In genomic region chr4:73729534-73730165, GRCh38 we compare ENCODE assay signal across 8 cellular contexts. TPM values are rescaled to one million over a fixed set of nuclear protein-coding genes. Genes with fewer than 3 reads are reported as not detected.
DNase-seq lines count a peak whose midpoint lies in the region; ATAC-seq, FAIRE-seq and TF ChIP-seq lines count a peak whose summit lies in the region.

No MANE protein-coding gene starts in this region.

- H3K36me3 ChIP-seq in small intestine (ENCODE audit: control insufficient read depth in 2 of 2, insufficient read depth in 2 of 2, low read length in 2 of 2): no peaks in the 10 kb centered on the region

- no peak overlapping the region for H3K27ac ChIP-seq in small intestine (ENCODE audit: low read depth in 1 of 2, low read length in 1 of 2)

- in situ Hi-C loops in astrocyte of the cerebellum (cut with HindIII; ENCODE audit: low sequenced_read_pairs): no loop called here

- peak; percentile 92 for TF ChIP-seq CTCF in astrocyte of the cerebellum (IDR thresholded peaks at IDR 0.05; ENCODE audit: low read depth, low read length, missing control alignments)

- no peaks in the 10 kb centered on the region for H3K9me3 ChIP-seq in small intestine (ENCODE audit: control insufficient read depth, low read depth)

- no peak overlapping the region for H3K4me3 ChIP-seq in astrocyte of the cerebellum (ENCODE audit: low read depth, low read length)
- H3K4me3 ChIP-seq in small intestine (ENCODE audit: low read depth in 1 of 2, low read length in 2 of 2): no peak overlapping the region

- 30 to 39% (median 32%) methylated on average over 3 of the region's 3 CpGs for WGBS in small intestine, 3 donors

- DNase-seq in COLO668 (lab: John Stamatoyannopoulos, UW; ENCODE audit: unreplicated experiment) (peak; percentile 47), NCI-H524 treated with DMSO at 0.1 percent for 48 hours (lab: John Stamatoyannopoulos, UW) (peak; percentile 2), astrocyte of the cerebellum (ENCODE audit: low read depth) (peak; percentile 72), hypothalamus (lab: John Stamatoyannopoulos, UW) (peak in 28 of 51 donors; percentile 2 to 61 (median 22)), small intestine (peak; percentile 66), foreskin melanocyte (no peak)

- ATAC-seq in GM18907 (IDR thresholded peaks at IDR 0.05; ENCODE audit: unreplicated experiment) (peak; percentile 70), HG03280 (IDR thresholded peaks at IDR 0.05; ENCODE audit: unreplicated experiment) (peak; percentile 53)

- H3K27me3 ChIP-seq in small intestine (ENCODE audit: control insufficient read depth in 2 of 2, insufficient read depth in 2 of 2, low read length in 2 of 2): no peaks in the 10 kb centered on the region

- peaks cover 0 to 2% of the 10 kb centered on the region in 2 donors for H3K4me1 ChIP-seq in small intestine (ENCODE audit: control insufficient read depth in 2 of 2, insufficient read depth in 1 of 2, low read depth in 1 of 2, low read length in 1 of 2)

- FAIRE-seq in small intestine (lab: Jason Lieb, UNC): no peak

RNA-seq across cellular contexts. Expression of gene CXCL8, which starts 10.7 kb away (rescaled TPM):
- polyA plus RNA-seq in small intestine: 1 to 10 TPM; 2.2 to 8.6 (median 2.4) TPM
